ENCODE assay signal across 9 cellular contexts in genomic region chr2:230866704-230867561, GRCh38. TPM values are rescaled to one million over a fixed set of nuclear protein-coding genes. Genes with fewer than 3 reads are reported as not detected.
DNase-seq lines count a peak whose midpoint lies in the region; ATAC-seq, FAIRE-seq and TF ChIP-seq lines count a peak whose summit lies in the region.
"Had no signal": no experiment of that assay in that cellular context is flagged by ENCODE, and none has a peak within 500 bp of the region (broad histone marks: within the 10 kb centered on the region; RNA-seq: fewer than 3 reads in every experiment).

No MANE protein-coding gene starts in this region.

- CTCF ChIA-PET in Panc1 (lab: Charles Lee): interaction anchor here (0.5 to 0.9 kb wide), 4 partner anchors 15 to 186 kb away, joined by 3 to 5 read pairs (median 4); partner anchors contain the start of gene GPR55

- H3K4me3 Mint-ChIP-seq in activated naive CD8-positive, alpha-beta T cell: peak overlapping the region; percentile 75

- H3K9me3 ChIP-seq in right cardiac atrium (ENCODE audit: control insufficient read depth, low read length) (no peaks in the 10 kb centered on the region), Panc1 (ENCODE audit: control insufficient read depth, insufficient read depth, low read depth, low read length) (no peaks in the 10 kb centered on the region), kidney (ENCODE audit: control insufficient read depth in 1 of 2, low read length in 2 of 2) (no peaks in the 10 kb centered on the region)

- H3K27me3 Mint-ChIP-seq in activated naive CD8-positive, alpha-beta T cell: no peaks in the 10 kb centered on the region

- DNase-seq in right cardiac atrium (peak in 2 of 3 donors; percentile 39 to 68), cardiac septum (ENCODE audit: low spot score) (no peak), Panc1 (ENCODE audit: low read depth, low spot score) (no peak), inferior parietal cortex (ENCODE audit: extremely low spot score) (peak; percentile 59), cortex of kidney (lab: John Stamatoyannopoulos, UW) (no peak), kidney (no peak)
- peak; percentile 41 to 44 for DNase-seq in stimulated activated CD8-positive, alpha-beta memory T cell treated with anti-CD3 and anti-CD28 coated beads, Interleukin-4, amount 100 ng/mL, for 1 hour (ENCODE audit: low read depth in 2 of 2, low spot score in 1 of 2)

- no peak for FAIRE-seq in kidney (lab: Jason Lieb, UNC)

- H3K36me3 ChIP-seq in Panc1 (ENCODE audit: control insufficient read depth, insufficient read depth, low read length) (peaks cover 3% of the 10 kb centered on the region; the same call in 1 of the 2 replicates), kidney (ENCODE audit: control insufficient read depth in 1 of 2, insufficient read depth in 2 of 2, low read length in 2 of 2) (no peaks in the 10 kb centered on the region)

- BruUV-seq in Panc1 (replicated peaks; lab: Mats Ljungman, UMichigan): no TSS peak

- no peaks in the 10 kb centered on the region for H3K27me3 ChIP-seq in right cardiac atrium (ENCODE audit: control insufficient read depth, insufficient read depth)
- H3K27me3 ChIP-seq in Panc1 (ENCODE audit: control insufficient read depth, insufficient read depth, low read length): no peaks in the 10 kb centered on the region

- peak overlapping the region; percentile 47 for H3K27ac Mint-ChIP-seq in activated naive CD8-positive, alpha-beta T cell
- H3K27ac Mint-ChIP-seq: dendritic cell treated with granulocyte-macrophage colony-stimulating factor and Interleukin-4, amounts not matched to agents 40 ng/mL and 50 ng/mL, for 4 days had no signal

- 28% methylated on average over 14 of the region's 14 CpGs for WGBS in right cardiac atrium

- intact Hi-C loops in right cardiac atrium (cut with DNase I): loop anchor here in 1 of 4 donors (2.0 kb wide), 1 partner anchor 16 kb away; no protein-coding TSS in a partner anchor
- intact Hi-C loops in cardiac septum (cut with DNase I): no loop called here
- intact Hi-C loops in Panc1 (cut with micrococcal nuclease; ENCODE audit: unreplicated experiment): no loop called here
- intact Hi-C loops in kidney (cut with DNase I): no loop called here

- ATAC-seq in right cardiac atrium (no peak), Panc1 (0 out of 2 replicates have a peak, but pooled peaks have one; percentile 1)

- H3K27ac ChIP-seq in right cardiac atrium (ENCODE audit: low read length): no peak overlapping the region
- H3K27ac ChIP-seq in Panc1 (ENCODE audit: low read length): no peak overlapping the region; the same call in 1 of the 2 replicates
- H3K27ac ChIP-seq in kidney (ENCODE audit: low read depth in 2 of 2, low read length in 2 of 2): no peak overlapping the region

- no peak overlapping the region for H3K9ac ChIP-seq in kidney (ENCODE audit: low read length in 2 of 2)

- in situ Hi-C loops in Panc1 (cut with HindIII; ENCODE audit: low pct_unique_long_range_greater_than_20kb, low sequenced_read_pairs): no loop called here

- H3K36me3 Mint-ChIP-seq in activated naive CD8-positive, alpha-beta T cell: no peaks in the 10 kb centered on the region

- H3K4me1 ChIP-seq in right cardiac atrium (ENCODE audit: control insufficient read depth, insufficient read depth, low read length) (no peaks in the 10 kb centered on the region), Panc1 (ENCODE audit: control insufficient read depth, insufficient read depth, low read length) (peaks cover 62% of the 10 kb centered on the region), kidney (ENCODE audit: control insufficient read depth in 1 of 2, insufficient read depth in 1 of 2, low read depth in 1 of 2, low read length in 2 of 2) (peaks cover 34 to 44% of the 10 kb centered on the region in 2 donors)

- no peaks in the 10 kb centered on the region for H3K9me3 Mint-ChIP-seq in activated naive CD8-positive, alpha-beta T cell (ENCODE audit: low read depth)
- H3K9me3 Mint-ChIP-seq: dendritic cell treated with granulocyte-macrophage colony-stimulating factor and Interleukin-4, amounts not matched to agents 40 ng/mL and 50 ng/mL, for 4 days had no signal

- TF ChIP-seq CTCF in Panc1 (IDR thresholded peaks at IDR 0.05): no peak
- TF ChIP-seq CTCF in kidney (IDR thresholded peaks at IDR 0.05; ENCODE audit: borderline replicate concordance, extremely low read depth, insufficient read depth): no peak

- POLR2A ChIA-PET in Panc1 (lab: Charles Lee): interaction anchor here (0.6 to 0.7 kb wide), 2 partner anchors 9 to 21 kb away, joined by 3 to 5 read pairs; no protein-coding TSS in a partner anchor

- H3K4me3 ChIP-seq in right cardiac atrium (ENCODE audit: low read length): no peak overlapping the region
- no peak overlapping the region for H3K4me3 ChIP-seq in Panc1 (ENCODE audit: low read depth in 2 of 2, low read length in 2 of 2)
- peak overlapping the region in 1 of 2 donors; percentile 77 for H3K4me3 ChIP-seq in kidney (ENCODE audit: low read length in 2 of 2)

- H3K4me1 Mint-ChIP-seq in activated naive CD8-positive, alpha-beta T cell (ENCODE audit: low read depth): peaks cover 53% of the 10 kb centered on the region

RNA-seq across cellular contexts. Expression of gene ITM2C, which starts 2.2 kb away (rescaled TPM):
- 10 to 100 TPM; 40.5 to 67.0 (median 57.7) TPM for total RNA-seq in right cardiac atrium
- polyA plus RNA-seq in right cardiac atrium: 73.1 TPM
- 18.4 TPM for total RNA-seq in cardiac septum
- total RNA-seq in Panc1 (2021; ENCODE audit: unreplicated experiment): 114 TPM
- polyA plus RNA-seq in Panc1 (2012; ENCODE audit: insufficient read length): 256 TPM
- 1,131 TPM for total RNA-seq in kidney
- polyA plus RNA-seq in kidney (ENCODE audit: insufficient read depth, low read depth, low replicate concordance): 308 TPM

RNA-seq across cellular contexts. Expression of gene GPR55, which starts 58.1 kb away (rescaled TPM):
- total RNA-seq in right cardiac atrium (under 1 TPM in 2 of 4 donors, not detected in 2; 0.18 to 0.20 TPM), cardiac septum (not detected), Panc1 (2021; ENCODE audit: unreplicated experiment) (0.08 TPM), kidney (0.69 TPM)
- polyA plus RNA-seq in right cardiac atrium (not detected), kidney (ENCODE audit: insufficient read depth, low read depth, low replicate concordance) (not detected)
- polyA plus RNA-seq in Panc1 (2012; ENCODE audit: insufficient read length): not detected

Comparison
In these comparisons a context has a peak if more than half of its experiments do, and no peak if none do; other contexts are left out.
1. DNase-seq: peak in right cardiac atrium (2 of 3), inferior parietal cortex (single experiment) and stimulated activated CD8-positive, alpha-beta memory T cell treated with anti-CD3 and anti-CD28 coated beads, Interleukin-4, amount 100 ng/mL, for 1 hour (2 of 2); none in cardiac septum (single experiment), Panc1 (single experiment), cortex of kidney (single experiment) and kidney (single experiment).